ENCODE assay signal across 8 cellular contexts in genomic region chr1:116574581-116575291, GRCh38. TPM values are rescaled to one million over a fixed set of nuclear protein-coding genes. Genes with fewer than 3 reads are reported as not detected.
DNase-seq lines count a peak whose midpoint lies in the region; ATAC-seq and TF ChIP-seq lines count a peak whose summit lies in the region.

No MANE protein-coding gene starts in this region.

- H4K20me1 ChIP-seq in Karpas-422 (ENCODE audit: insufficient read depth, low read depth, low read length) = no peaks in the 10 kb centered on the region

- no peaks in the 10 kb centered on the region for H3K79me2 ChIP-seq in Karpas-422 (ENCODE audit: low read length)

- peak; percentile 77 for DNase-seq in ELR (ENCODE audit: low read depth)
- peak; percentile 87 for DNase-seq in Karpas-422
- DNase-seq in RWPE2 (ENCODE audit: low spot score) = no peak
- peak; percentile 90 for DNase-seq in adipocyte (ENCODE audit: low read depth)
- peak in 4 of 5 donors; percentile 49 to 73 (median 64) for DNase-seq in heart left ventricle
- DNase-seq in retinal pigment epithelial cell (ENCODE audit: low read depth) = no peak

- H3K36me3 ChIP-seq in Karpas-422 (ENCODE audit: insufficient read depth, low read length) (no peaks in the 10 kb centered on the region), RWPE2 (ENCODE audit: low read depth) (no peaks in the 10 kb centered on the region), adipocyte (ENCODE audit: control insufficient read depth, insufficient read depth, low read length, severe bottlenecking) (no peaks in the 10 kb centered on the region), heart left ventricle (peaks cover 0 to 12% (median 2%) of the 10 kb centered on the region in 9 donors)

- no peak overlapping the region for H3K9ac ChIP-seq in Karpas-422 (ENCODE audit: low read length)
- no peak overlapping the region for H3K9ac ChIP-seq in adipocyte (ENCODE audit: low read length)

- no peak overlapping the region for H2AFZ ChIP-seq in Karpas-422 (ENCODE audit: low read length)

- TF ChIP-seq CTCF in RWPE2 (IDR thresholded peaks at IDR 0.05; ENCODE audit: poor library complexity, severe bottlenecking) = peak; percentile 89
- TF ChIP-seq CTCF in heart left ventricle (IDR thresholded peaks at IDR 0.05) = peak; percentile 77 to 96 (median 88)
- TF ChIP-seq CTCF in retinal pigment epithelial cell (conservative IDR thresholded peaks at IDR 0.05; ENCODE audit: low read depth, low read length) = peak; percentile 95

- no peak for TF ChIP-seq POLR2A in heart left ventricle (IDR thresholded peaks at IDR 0.05)

- H3K4me1 ChIP-seq in Karpas-422 (ENCODE audit: low read length) (peaks cover 20% of the 10 kb centered on the region), RWPE2 (ENCODE audit: insufficient read depth, poor library complexity, severe bottlenecking) (no peaks in the 10 kb centered on the region), adipocyte (ENCODE audit: control insufficient read depth, insufficient read depth, low read length) (peaks cover 22% of the 10 kb centered on the region), heart left ventricle (peaks cover 0 to 62% (median 35%) of the 10 kb centered on the region in 12 donors)

- intact Hi-C loops in heart left ventricle (cut with DNase I) = loop anchor here in 9 of 10 donors (1.0 to 10.0 kb wide), 13 partner anchors 22 to 488 kb away; partner anchors contain the start of genes ATP1A1 (in 2 of the 9), IGSF3 (in 1 of the 9) and TTF2 (in 1 of the 9)

- H3K9me3 ChIP-seq in Karpas-422 (ENCODE audit: low read length) = no peaks in the 10 kb centered on the region
- no peaks in the 10 kb centered on the region for H3K9me3 ChIP-seq in RWPE2 (ENCODE audit: severe bottlenecking)
- H3K9me3 ChIP-seq in adipocyte (ENCODE audit: control insufficient read depth, low read length) = no peaks in the 10 kb centered on the region
- H3K9me3 ChIP-seq in heart left ventricle = no peaks in the 10 kb centered on the region

- H3K27me3 ChIP-seq in Karpas-422 (ENCODE audit: low read length) (no peaks in the 10 kb centered on the region), RWPE2 (ENCODE audit: insufficient read depth, poor library complexity, severe bottlenecking) (no peaks in the 10 kb centered on the region), adipocyte (replicated peaks; ENCODE audit: control insufficient read depth, insufficient read depth, low read length) (no peaks in the 10 kb centered on the region), heart left ventricle (no peaks in the 10 kb centered on the region)

- ATAC-seq in RWPE2 (ENCODE audit: low read depth) = no peak
- ATAC-seq in heart left ventricle = no peak
- no peak for ATAC-seq in HG03342 (IDR thresholded peaks at IDR 0.05; ENCODE audit: unreplicated experiment)
- ATAC-seq in HG02938 (IDR thresholded peaks at IDR 0.05; ENCODE audit: unreplicated experiment) = no peak

- no peaks in the 10 kb centered on the region for H3K9me2 ChIP-seq in Karpas-422 (replicated peaks; ENCODE audit: insufficient read depth, low read length)

- H3K4me3 ChIP-seq in Karpas-422 (ENCODE audit: low read length) (no peak overlapping the region), RWPE2 (ENCODE audit: severe bottlenecking) (no peak overlapping the region), adipocyte (ENCODE audit: low read length) (peak overlapping the region; percentile 42), heart left ventricle (no peak overlapping the region), retinal pigment epithelial cell (ENCODE audit: low read length) (no peak overlapping the region)

- WGBS in heart left ventricle, 4 donors = 30 to 33% (median 32%) methylated on average over 11 of the region's 11 CpGs

- no peak overlapping the region for H3K4me2 ChIP-seq in Karpas-422 (ENCODE audit: low read depth, low read length, poor library complexity, severe bottlenecking)

- H3K27ac ChIP-seq in Karpas-422 (ENCODE audit: low read length) (no peak overlapping the region), RWPE2 (ENCODE audit: poor library complexity, severe bottlenecking) (no peak overlapping the region), heart left ventricle (peak overlapping the region in 1 of 12 donors; percentile 28)

RNA-seq across cellular contexts. Expression of gene CD58, which starts 3.9 kb away (rescaled TPM):
- total RNA-seq in Karpas-422 (2014; rRNA removed; shearing (Covaris generic); ENCODE audit: low replicate concordance) = 1.2 and 2.3 TPM in 2 replicates
- 10 to 100 TPM; 19.6 to 37.5 (median 27.1) TPM for total RNA-seq in heart left ventricle
- polyA plus RNA-seq in heart left ventricle = 10 to 100 TPM; 39.1 to 45.8 TPM

Comparison
In these comparisons a context has a peak if more than half of its experiments do, and no peak if none do; other contexts are left out.
1. DNase-seq: peak in ELR (single experiment), Karpas-422 (single experiment), adipocyte (single experiment) and heart left ventricle (4 of 5); none in RWPE2 (single experiment) and retinal pigment epithelial cell (single experiment).
2. Peak in every context shown above with its lines, with median percentiles within 50 percentile points of each other: CTCF ChIP-seq.